8 cellular contexts compared by ENCODE assay signal in genomic region chr12:89525824-89526770, GRCh38. TPM values are rescaled to one million over a fixed set of nuclear protein-coding genes. Genes with fewer than 3 reads are reported as not detected.
DNase-seq lines count a peak whose midpoint lies in the region; ATAC-seq and TF ChIP-seq lines count a peak whose summit lies in the region.

POC1B (minus strand) TSS chr12:89526047; CDS start chr12:89525895, 152 bp downstream.

- H3K9me3 ChIP-seq in PC-9 (ENCODE audit: insufficient read depth, low read depth) (no peaks in the 10 kb centered on the region), mucosa of descending colon (no peaks in the 10 kb centered on the region)

- H3K36me3 ChIP-seq in PC-9 (ENCODE audit: low read depth) (0 out of 2 replicates have a peak, but pooled peaks cover 8% of the 10 kb centered on the region), mucosa of descending colon (ENCODE audit: low read depth) (no peaks in the 10 kb centered on the region)

- CTCF ChIA-PET in PC-9 (lab: Charles Lee), result no interaction called here

- H3K79me2 ChIP-seq in PC-9 (ENCODE audit: low read depth), result peaks cover 26% of the 10 kb centered on the region

- peak within 1 kb of the TSS; percentile 90 for H3K4me2 ChIP-seq in PC-9

- H3K4me3 ChIP-seq in Jurkat, Clone E6-1 (ENCODE audit: low read length), result peak within 1 kb of the TSS; percentile 85
- peak within 1 kb of the TSS; percentile 98 for H3K4me3 ChIP-seq in PC-9
- peak within 1 kb of the TSS; percentile 82 for H3K4me3 ChIP-seq in mucosa of descending colon

- no peaks in the 10 kb centered on the region for H3F3A ChIP-seq in PC-9 (ENCODE audit: insufficient read depth, low read depth)

- H3K27me3 ChIP-seq in PC-9 (ENCODE audit: insufficient read depth, low read depth), result no peaks in the 10 kb centered on the region

- peak; percentile 98 for DNase-seq in DMS53 (lab: John Stamatoyannopoulos, UW)
- DNase-seq in Jurkat, Clone E6-1 (ENCODE audit: low read depth, low spot score), result peak; percentile 81
- DNase-seq in PC-9, result peak; percentile 71 to 77
- DNase-seq in activated T-cell treated with anti-CD3 and anti-CD28 coated beads, Interleukin-2, amount 50 U/mL, for 1 hour, result peak; percentile 74
- peak; percentile 87 to 89 for DNase-seq in erythroblast (lab: John Stamatoyannopoulos, UW)
- DNase-seq in mucosa of descending colon, result peak; percentile 83 to 90 (median 87)
- peak; percentile 66 for DNase-seq in stimulated activated CD8-positive, alpha-beta memory T cell treated with anti-CD3 and anti-CD28 coated beads, Interleukin-4, amount 100 ng/mL, for 24 hours (ENCODE audit: low read depth)

- H3K27ac ChIP-seq in PC-9, result peak within 1 kb of the TSS; percentile 45; the same call in 1 of the 2 replicates

- POLR2A ChIA-PET in PC-9 (lab: Charles Lee; ENCODE audit: unreplicated experiment), result no interaction called here

- BruUV-seq in PC-9 (replicated peaks; lab: Mats Ljungman, UMichigan), result no TSS peak

- no peak for TF ChIP-seq CTCF in PC-9 (conservative IDR thresholded peaks at IDR 0.05)
- TF ChIP-seq CTCF in mucosa of descending colon (IDR thresholded peaks at IDR 0.05), result no peak

- peak; percentile 74 for ATAC-seq in GM21723 (IDR thresholded peaks at IDR 0.05; ENCODE audit: unreplicated experiment)
- ATAC-seq in mucosa of descending colon, result peak; percentile 76

- H4K20me1 ChIP-seq in PC-9 (ENCODE audit: insufficient read depth), result no peaks in the 10 kb centered on the region

- peaks cover 22% of the 10 kb centered on the region for H3K4me1 ChIP-seq in PC-9 (replicated peaks; ENCODE audit: insufficient read depth)
- H3K4me1 ChIP-seq in mucosa of descending colon (ENCODE audit: low read depth), result peaks cover 12% of the 10 kb centered on the region

- H2AFZ ChIP-seq in PC-9, result peak within 1 kb of the TSS; percentile 98

- peak; percentile 68 for TF ChIP-seq POLR2A in erythroblast (IDR thresholded peaks at IDR 0.05; ENCODE audit: low read length)

- no peaks in the 10 kb centered on the region for H3K9me2 ChIP-seq in PC-9 (ENCODE audit: insufficient read depth)

- intact Hi-C loops in PC-9 (cut with micrococcal nuclease; ENCODE audit: unreplicated experiment) (loop anchor here (1.0 to 5.0 kb wide), 2 partner anchors 64 to 174 kb away; partner anchors contain the start of gene DUSP6), mucosa of descending colon (cut with DNase I, micrococcal nuclease) (loop anchor here in 1 of 2 donors (10.0 kb wide), 2 partner anchors 51 to 471 kb away; no protein-coding TSS in a partner anchor)

RNA-seq across cellular contexts. Expression of gene POC1B, which starts in this region (rescaled TPM):
- polyA plus RNA-seq in Jurkat, Clone E6-1 (2012; ENCODE audit: insufficient read depth, insufficient read length), result 19.0 TPM
- 11.5 and 13.6 TPM in 2 replicates for total RNA-seq in PC-9 (2021)
- 10 to 100 TPM; 20.3 to 24.5 (median 24.1) TPM for total RNA-seq in mucosa of descending colon

Comparison
In these comparisons a context has a peak if more than half of its experiments do, and no peak if none do; other contexts are left out.
1. Peak in every context shown above with its lines: DNase-seq, ATAC-seq, H3K4me3 ChIP-seq and H3K27ac ChIP-seq.